Comparison of ENCODE assay signal across 32 cellular contexts in genomic region chr14:96170961-96171592, GRCh38. TPM values are rescaled to one million over a fixed set of nuclear protein-coding genes. Genes with fewer than 3 reads are reported as not detected.
"Had no signal": no experiment of that assay in that cellular context is flagged by ENCODE, and none has a peak within 500 bp of the region (broad histone marks: within the 10 kb centered on the region; RNA-seq: fewer than 3 reads in every experiment).

No MANE protein-coding gene starts in this region.

- H3K27me3 Mint-ChIP-seq: activated CD4-positive, alpha-beta memory T cell treated with anti-CD3 and anti-CD28 coated beads, Interleukin-2, amount 10 ng/mL, durations not matched to agents 7 days and 5 days had no signal

- H3K27ac ChIP-seq: SJCRH30, VCaP had no signal

- DNase-seq: activated CD4-positive, alpha-beta memory T cell treated with anti-CD3 and anti-CD28 coated beads, Interleukin-2, amount 10 ng/mL, durations not matched to agents 7 days and 5 days; activated CD4-positive, alpha-beta T cell treated with anti-CD3 and anti-CD28 coated beads for 36 hours; activated CD4-positive, alpha-beta T cell treated with anti-CD3 and anti-CD28 coated beads, Interleukin-2, amount 50 U/mL, for 1 hour; activated CD4-positive, CD25-positive, alpha-beta regulatory T cell; activated CD8-positive, alpha-beta memory T cell treated with anti-CD3 and anti-CD28 coated beads, Interleukin-2, amount 50 U/mL, for 4 hours; activated gamma-delta T cell; activated naive CD4-positive, alpha-beta T cell treated with anti-CD3 and anti-CD28 coated beads for 36 hours; amygdala; Karpas-422; MM.1S; NCI-H1105; NCI-H1436; NCI-H1694 treated with DMSO at 0.1 percent for 48 hours; NCI-H2029 treated with DMSO at 0.1 percent for 48 hours; NCI-H510A treated with DMSO at 0.1 percent for 48 hours; NCI-H69; NK-92 treated with Interleukin-12 subunit alpha and Interleukin-12 subunit beta, amount 100 ng/mL, for 24 hours; OCI-M1; Right ventricle myocardium superior; RPMI8226; SJCRH30; SK-N-SH; T-helper 1 cell had no signal

- H3K4me3 Mint-ChIP-seq: activated CD4-positive, alpha-beta memory T cell treated with anti-CD3 and anti-CD28 coated beads, Interleukin-2, amount 10 ng/mL, durations not matched to agents 7 days and 5 days; activated CD4-positive, alpha-beta T cell treated with anti-CD3 and anti-CD28 coated beads for 36 hours; activated naive CD4-positive, alpha-beta T cell treated with anti-CD3 and anti-CD28 coated beads for 36 hours; activated naive CD8-positive, alpha-beta T cell; activated T-cell treated with anti-CD3 and anti-CD28 coated beads, Interleukin-2, amount 50 U/mL, for 24 hours; activated T-helper 1 cell treated with anti-CD3 and anti-CD28 coated beads, Interleukin-12 subunit alpha, Interleukin-12 subunit beta, Interleukin-2, Interleukin-4 antibody, amounts not matched to agents 30 ng/mL and 10 ng/mL and 1 ng/mL, durations not matched to agents 14 hours and 24 hours and 36 hours; brain had no signal

- H3K4me1 Mint-ChIP-seq: activated CD4-positive, alpha-beta memory T cell treated with anti-CD3 and anti-CD28 coated beads, Interleukin-2, amount 10 ng/mL, durations not matched to agents 7 days and 5 days; activated CD4-positive, alpha-beta T cell treated with anti-CD3 and anti-CD28 coated beads for 36 hours had no signal

- H3K36me3 ChIP-seq: SJCRH30 had no signal

- H3K9me3 ChIP-seq: SJCRH30, SK-N-SH had no signal

- H3K27me3 ChIP-seq: SJCRH30 had no signal

- H3K4me1 ChIP-seq: SJCRH30 had no signal

- H3K36me3 Mint-ChIP-seq: brain had no signal

- H3K4me2 ChIP-seq: SK-N-SH had no signal

- ATAC-seq: activated CD4-positive, alpha-beta T cell treated with anti-CD3 and anti-CD28 coated beads for 36 hours; K562; Panc1 had no signal

- H3K9ac ChIP-seq: SK-N-SH had no signal

- H3K9me3 Mint-ChIP-seq: activated CD4-positive, alpha-beta memory T cell treated with anti-CD3 and anti-CD28 coated beads, Interleukin-2, amount 10 ng/mL, durations not matched to agents 7 days and 5 days; activated naive CD4-positive, alpha-beta T cell treated with anti-CD3 and anti-CD28 coated beads for 36 hours; activated T-cell treated with anti-CD3 and anti-CD28 coated beads, Interleukin-2, amount 50 U/mL, for 24 hours; activated T-helper 1 cell treated with anti-CD3 and anti-CD28 coated beads, Interleukin-12 subunit alpha, Interleukin-12 subunit beta, Interleukin-2, Interleukin-4 antibody, amounts not matched to agents 30 ng/mL and 10 ng/mL and 1 ng/mL, durations not matched to agents 14 hours and 24 hours and 36 hours; brain had no signal

- H3K27ac Mint-ChIP-seq: activated CD4-positive, alpha-beta memory T cell treated with anti-CD3 and anti-CD28 coated beads, Interleukin-2, amount 10 ng/mL, durations not matched to agents 7 days and 5 days; activated CD4-positive, alpha-beta T cell treated with anti-CD3 and anti-CD28 coated beads for 36 hours; activated naive CD4-positive, alpha-beta T cell treated with anti-CD3 and anti-CD28 coated beads for 36 hours; activated naive CD8-positive, alpha-beta T cell; activated T-cell treated with anti-CD3 and anti-CD28 coated beads, Interleukin-2, amount 50 U/mL, for 24 hours; activated T-helper 1 cell treated with anti-CD3 and anti-CD28 coated beads, Interleukin-12 subunit alpha, Interleukin-12 subunit beta, Interleukin-2, Interleukin-4 antibody, amounts not matched to agents 30 ng/mL and 10 ng/mL and 1 ng/mL, durations not matched to agents 14 hours and 24 hours and 36 hours had no signal

- H3K4me3 ChIP-seq: K562, SJCRH30 had no signal

RNA-seq across cellular contexts. Expression of gene BDKRB2, which starts 33.6 kb away (rescaled TPM):
- total RNA-seq: activated CD4-positive, alpha-beta memory T cell treated with anti-CD3 and anti-CD28 coated beads, Interleukin-2, amount 10 ng/mL, durations not matched to agents 7 days and 5 days; activated CD4-positive, alpha-beta T cell treated with anti-CD3 and anti-CD28 coated beads for 36 hours; activated CD8-positive, alpha-beta memory T cell treated with anti-CD3 and anti-CD28 coated beads for 36 hours; activated T-helper 1 cell treated with anti-CD3 and anti-CD28 coated beads, Interleukin-12 subunit alpha, Interleukin-12 subunit beta, Interleukin-2, Interleukin-4 antibody, amounts not matched to agents 30 ng/mL and 10 ng/mL and 1 ng/mL, durations not matched to agents 14 hours and 24 hours and 36 hours; SJCRH30; T-helper 2 cell treated with Interferon-gamma antibody and Interleukin-4, amounts not matched to agents 100 ng/mL and 5 ng/mL, for 36 hours had no signal
- polyA plus RNA-seq: K562 had no signal
